8 cellular contexts compared by ENCODE assay signal in the genomic region with DNA sequence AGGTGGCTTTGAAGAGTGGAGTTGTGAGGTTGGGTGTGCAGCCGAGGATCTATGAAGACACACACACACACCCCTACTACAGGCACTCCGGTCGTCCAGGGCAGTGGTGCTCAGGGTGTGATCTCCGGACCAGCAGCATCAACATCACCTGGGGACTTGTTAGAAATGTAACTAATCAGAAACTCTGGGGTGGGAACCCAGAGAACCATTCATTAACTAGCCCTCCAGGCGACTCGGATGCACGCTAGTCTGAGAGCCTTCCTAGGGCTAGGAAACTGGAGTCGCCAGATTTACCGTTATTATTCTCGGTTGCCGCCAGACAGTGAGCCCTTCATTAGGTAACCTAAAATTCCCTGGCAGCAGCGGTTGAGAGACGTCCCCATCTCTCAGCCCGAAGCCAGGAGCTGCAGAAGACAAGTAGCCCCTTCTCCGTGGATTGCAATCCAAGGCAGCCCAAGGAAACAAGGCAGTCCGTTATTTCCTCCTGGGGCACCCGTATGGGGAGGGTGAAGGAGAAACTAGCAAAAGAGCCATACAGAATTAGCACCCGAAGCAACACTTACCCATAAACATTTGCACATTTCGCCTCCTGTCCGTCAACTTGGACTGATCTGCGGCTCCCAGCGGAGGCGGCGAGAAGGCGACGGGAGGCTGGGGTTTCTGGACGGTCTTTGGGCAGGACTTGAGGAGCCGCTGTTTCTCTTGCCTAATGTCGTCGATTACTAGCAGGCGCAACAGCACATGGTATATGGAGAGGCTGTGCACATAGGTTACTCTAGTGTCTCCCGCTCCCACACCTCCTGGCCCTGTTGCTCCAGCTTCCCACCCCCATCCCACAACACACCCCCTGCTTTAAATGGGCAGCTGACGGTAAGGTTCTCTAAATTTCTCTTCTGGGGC. TPM values are rescaled to one million over a fixed set of nuclear protein-coding genes. Genes with fewer than 3 reads are reported as not detected.
A peak's percentile ranks its signal among the peaks of the same experiment; 100 is the strongest.
DNase-seq lines count a peak whose midpoint lies in the region; ATAC-seq, FAIRE-seq and TF ChIP-seq lines count a peak whose summit lies in the region.

No MANE protein-coding gene starts in this region.

- intact Hi-C loops in heart right ventricle (cut with DNase I) = loop anchor here in 7 of 10 donors (2.0 to 10.0 kb wide), 9 partner anchors 21 to 300 kb away; partner anchors contain the start of genes DDAH1 (in 3 of the 7), BCL10 (in 1 of the 7) and ZNHIT6 (in 1 of the 7)
- intact Hi-C loops in prostate gland (cut with DNase I) = loop anchor here (5.0 kb wide), 1 partner anchor 115 kb away; no protein-coding TSS in a partner anchor

- H3K9me3 ChIP-seq in heart right ventricle = no peaks in the 10 kb centered on the region
- no peaks in the 10 kb centered on the region for H3K9me3 ChIP-seq in prostate gland

- 5 to 13% methylated on average over 33 of the region's 33 CpGs for WGBS in heart right ventricle, 2 donors
- WGBS in prostate gland = 38% methylated on average over 33 of the region's 33 CpGs

- peak; percentile 23 for ATAC-seq in GM19023 (IDR thresholded peaks at IDR 0.05; ENCODE audit: unreplicated experiment)
- peak; percentile 19 for ATAC-seq in HG03280 (IDR thresholded peaks at IDR 0.05; ENCODE audit: unreplicated experiment)
- peak in 7 of 8 donors; percentile 0 to 11 (median 1) for ATAC-seq in heart right ventricle

- TF ChIP-seq POLR2A in prostate gland (IDR thresholded peaks at IDR 0.05) = no peak

- H3K4me3 ChIP-seq in AG09309 (ENCODE audit: control insufficient read depth, low read depth, low read length) = peak overlapping the region; percentile 83
- H3K4me3 ChIP-seq in heart right ventricle = peak overlapping the region; percentile 57 to 89 (median 74)
- peak overlapping the region; percentile 65 to 78 for H3K4me3 ChIP-seq in prostate gland

- DNase-seq in AG09309 (ENCODE audit: low read depth) = no peak
- DNase-seq in activated T-cell treated with anti-CD3 and anti-CD28 coated beads, Interleukin-2, amount 50 U/mL, for 48 hours = peak; percentile 39 to 40
- DNase-seq in heart right ventricle = peak; percentile 25 to 42
- no peak for DNase-seq in prostate gland (ENCODE audit: low spot score)
- no peak for DNase-seq in GM19239 (ENCODE audit: insufficient read length, low spot score)
- no peak for DNase-seq in stimulated activated CD4-positive, alpha-beta T cell treated with anti-CD3 and anti-CD28 coated beads, Interleukin-2, amount 100 ng/mL, for 24 hours

- H3K4me1 ChIP-seq in heart right ventricle (peaks cover 0 to 61% (median 48%) of the 10 kb centered on the region in 9 donors), prostate gland (replicated peaks) (no peaks in the 10 kb centered on the region)

- H3K27me3 ChIP-seq in heart right ventricle = peaks cover 0 to 71% (median 0%) of the 10 kb centered on the region in 7 donors
- no peaks in the 10 kb centered on the region for H3K27me3 ChIP-seq in prostate gland (replicated peaks; ENCODE audit: insufficient read depth)

- peaks cover 0 to 14% (median 8%) of the 10 kb centered on the region in 9 donors for H3K36me3 ChIP-seq in heart right ventricle
- peaks cover 0 to 3% of the 10 kb centered on the region in 2 donors for H3K36me3 ChIP-seq in prostate gland

- H3K27ac ChIP-seq in heart right ventricle (peak overlapping the region; percentile 93 to 100 (median 98)), prostate gland (peak overlapping the region; percentile 96 to 98)

- TF ChIP-seq CTCF in AG09309 (IDR thresholded peaks at IDR 0.05; ENCODE audit: control insufficient read depth, insufficient read depth, low read depth, low read length, missing control alignments) (no peak), heart right ventricle (IDR thresholded peaks at IDR 0.05) (no peak), prostate gland (IDR thresholded peaks at IDR 0.05) (no peak)

- no peak for FAIRE-seq in GM19239 (lab: Jason Lieb, UNC)

RNA-seq across cellular contexts. Expression of gene CCN1, which starts 2.9 kb away (rescaled TPM):
- total RNA-seq in heart right ventricle = 1,000 to 10,000 TPM in 1 of 10 donors, 100 to 1,000 TPM in 1, 10 to 100 TPM in 8; 28.3 to 1,074 (median 62.8) TPM
- 100 to 1,000 TPM in 1 of 2 donors, 10 to 100 TPM in 1; 27.4 to 157 TPM for polyA plus RNA-seq in heart right ventricle
- total RNA-seq in prostate gland = 10 to 100 TPM; 23.4 to 37.6 TPM

Comparison
In these comparisons a context has a peak if more than half of its experiments do, and no peak if none do; other contexts are left out.
1. DNase-seq: peak in activated T-cell treated with anti-CD3 and anti-CD28 coated beads, Interleukin-2, amount 50 U/mL, for 48 hours (2 of 2) and heart right ventricle (2 of 2); none in AG09309 (single experiment), prostate gland (single experiment), GM19239 (single experiment) and stimulated activated CD4-positive, alpha-beta T cell treated with anti-CD3 and anti-CD28 coated beads, Interleukin-2, amount 100 ng/mL, for 24 hours (0 of 2).
2. Peak in every context shown above with its lines, with median percentiles within 50 percentile points of each other: H3K4me3 ChIP-seq and ATAC-seq.